ENCODE assay signal across 2 cellular contexts in genomic region chr1:52364235-52364839, GRCh38.
TF ChIP-seq lines count a peak whose summit lies in the region.

No MANE protein-coding gene starts in this region.

TF ChIP-seq in A549, 52 proteins besides CTCF, POLR2A, EP300 and RAD21 (continued from another document):
- TF ChIP-seq, protein P1, sequence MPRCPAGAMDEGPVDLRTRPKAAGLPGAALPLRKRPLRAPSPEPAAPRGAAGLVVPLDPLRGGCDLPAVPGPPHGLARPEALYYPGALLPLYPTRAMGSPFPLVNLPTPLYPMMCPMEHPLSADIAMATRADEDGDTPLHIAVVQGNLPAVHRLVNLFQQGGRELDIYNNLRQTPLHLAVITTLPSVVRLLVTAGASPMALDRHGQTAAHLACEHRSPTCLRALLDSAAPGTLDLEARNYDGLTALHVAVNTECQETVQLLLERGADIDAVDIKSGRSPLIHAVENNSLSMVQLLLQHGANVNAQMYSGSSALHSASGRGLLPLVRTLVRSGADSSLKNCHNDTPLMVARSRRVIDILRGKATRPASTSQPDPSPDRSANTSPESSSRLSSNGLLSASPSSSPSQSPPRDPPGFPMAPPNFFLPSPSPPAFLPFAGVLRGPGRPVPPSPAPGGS (IDR thresholded peaks at IDR 0.05): no peak
- no peak for TF ChIP-seq HEYL (CRISPR knock-in tag; IDR thresholded peaks at IDR 0.05)
TF ChIP-seq in A549: peak in this region for 0.

TF ChIP-seq in HCT116, 20 proteins besides CTCF, POLR2A, EP300 and RAD21 (continued from another document):
- TF ChIP-seq, protein P2, sequence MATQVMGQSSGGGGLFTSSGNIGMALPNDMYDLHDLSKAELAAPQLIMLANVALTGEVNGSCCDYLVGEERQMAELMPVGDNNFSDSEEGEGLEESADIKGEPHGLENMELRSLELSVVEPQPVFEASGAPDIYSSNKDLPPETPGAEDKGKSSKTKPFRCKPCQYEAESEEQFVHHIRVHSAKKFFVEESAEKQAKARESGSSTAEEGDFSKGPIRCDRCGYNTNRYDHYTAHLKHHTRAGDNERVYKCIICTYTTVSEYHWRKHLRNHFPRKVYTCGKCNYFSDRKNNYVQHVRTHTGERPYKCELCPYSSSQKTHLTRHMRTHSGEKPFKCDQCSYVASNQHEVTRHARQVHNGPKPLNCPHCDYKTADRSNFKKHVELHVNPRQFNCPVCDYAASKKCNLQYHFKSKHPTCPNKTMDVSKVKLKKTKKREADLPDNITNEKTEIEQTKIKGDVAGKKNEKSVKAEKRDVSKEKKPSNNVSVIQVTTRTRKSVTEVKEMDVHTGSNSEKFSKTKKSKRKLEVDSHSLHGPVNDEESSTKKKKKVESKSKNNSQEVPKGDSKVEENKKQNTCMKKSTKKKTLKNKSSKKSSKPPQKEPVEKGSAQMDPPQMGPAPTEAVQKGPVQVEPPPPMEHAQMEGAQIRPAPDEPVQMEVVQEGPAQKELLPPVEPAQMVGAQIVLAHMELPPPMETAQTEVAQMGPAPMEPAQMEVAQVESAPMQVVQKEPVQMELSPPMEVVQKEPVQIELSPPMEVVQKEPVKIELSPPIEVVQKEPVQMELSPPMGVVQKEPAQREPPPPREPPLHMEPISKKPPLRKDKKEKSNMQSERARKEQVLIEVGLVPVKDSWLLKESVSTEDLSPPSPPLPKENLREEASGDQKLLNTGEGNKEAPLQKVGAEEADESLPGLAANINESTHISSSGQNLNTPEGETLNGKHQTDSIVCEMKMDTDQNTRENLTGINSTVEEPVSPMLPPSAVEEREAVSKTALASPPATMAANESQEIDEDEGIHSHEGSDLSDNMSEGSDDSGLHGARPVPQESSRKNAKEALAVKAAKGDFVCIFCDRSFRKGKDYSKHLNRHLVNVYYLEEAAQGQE (IDR thresholded peaks at IDR 0.05; ENCODE audit: low read depth): no peak
- TF ChIP-seq, protein P3, sequence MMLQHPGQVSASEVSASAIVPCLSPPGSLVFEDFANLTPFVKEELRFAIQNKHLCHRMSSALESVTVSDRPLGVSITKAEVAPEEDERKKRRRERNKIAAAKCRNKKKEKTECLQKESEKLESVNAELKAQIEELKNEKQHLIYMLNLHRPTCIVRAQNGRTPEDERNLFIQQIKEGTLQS (IDR thresholded peaks at IDR 0.05): no peak
- TF ChIP-seq JUND (IDR thresholded peaks at IDR 0.05): no peak
